1 cellular context compared by ENCODE assay signal in the genomic region with DNA sequence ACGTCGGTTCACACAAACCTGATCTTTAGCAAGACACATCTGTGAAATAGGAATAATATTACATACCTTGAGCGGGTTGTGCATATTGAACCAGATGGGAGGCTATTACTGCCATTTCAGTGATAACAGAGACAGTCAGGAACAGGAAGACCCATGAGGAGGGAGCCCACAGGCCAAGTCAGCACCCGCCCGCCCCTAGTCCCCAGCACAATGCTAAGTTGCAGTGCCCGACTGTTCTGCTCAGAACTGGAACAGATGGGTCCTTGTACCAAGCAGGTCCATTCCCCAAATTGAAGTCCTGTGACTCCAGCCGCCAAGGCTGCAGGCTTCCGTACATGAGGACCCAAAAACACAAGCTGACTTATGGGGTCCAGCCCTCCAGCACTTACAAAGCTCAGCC.
TF ChIP-seq lines count a peak whose summit lies in the region.

No MANE protein-coding gene starts in this region.

TF ChIP-seq in SK-N-SH treated with all-trans-retinoic acid at 6 μM for 48 hours, 23 proteins besides CTCF, POLR2A, EP300 and RAD21 (continued from another document):
- TF ChIP-seq, protein P1, sequence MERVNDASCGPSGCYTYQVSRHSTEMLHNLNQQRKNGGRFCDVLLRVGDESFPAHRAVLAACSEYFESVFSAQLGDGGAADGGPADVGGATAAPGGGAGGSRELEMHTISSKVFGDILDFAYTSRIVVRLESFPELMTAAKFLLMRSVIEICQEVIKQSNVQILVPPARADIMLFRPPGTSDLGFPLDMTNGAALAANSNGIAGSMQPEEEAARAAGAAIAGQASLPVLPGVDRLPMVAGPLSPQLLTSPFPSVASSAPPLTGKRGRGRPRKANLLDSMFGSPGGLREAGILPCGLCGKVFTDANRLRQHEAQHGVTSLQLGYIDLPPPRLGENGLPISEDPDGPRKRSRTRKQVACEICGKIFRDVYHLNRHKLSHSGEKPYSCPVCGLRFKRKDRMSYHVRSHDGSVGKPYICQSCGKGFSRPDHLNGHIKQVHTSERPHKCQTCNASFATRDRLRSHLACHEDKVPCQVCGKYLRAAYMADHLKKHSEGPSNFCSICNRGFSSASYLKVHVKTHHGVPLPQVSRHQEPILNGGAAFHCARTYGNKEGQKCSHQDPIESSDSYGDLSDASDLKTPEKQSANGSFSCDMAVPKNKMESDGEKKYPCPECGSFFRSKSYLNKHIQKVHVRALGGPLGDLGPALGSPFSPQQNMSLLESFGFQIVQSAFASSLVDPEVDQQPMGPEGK (CRISPR knock-in tag; IDR thresholded peaks at IDR 0.05; ENCODE audit: borderline replicate concordance): no peak
- no peak for TF ChIP-seq TOX (CRISPR knock-in tag; IDR thresholded peaks at IDR 0.05; ENCODE audit: borderline replicate concordance)
- no peak for TF ChIP-seq CSRNP3 (CRISPR knock-in tag; IDR thresholded peaks at IDR 0.05)
- no peak for TF ChIP-seq ISL1 (CRISPR knock-in tag; IDR thresholded peaks at IDR 0.05)
